In the genomic region with DNA sequence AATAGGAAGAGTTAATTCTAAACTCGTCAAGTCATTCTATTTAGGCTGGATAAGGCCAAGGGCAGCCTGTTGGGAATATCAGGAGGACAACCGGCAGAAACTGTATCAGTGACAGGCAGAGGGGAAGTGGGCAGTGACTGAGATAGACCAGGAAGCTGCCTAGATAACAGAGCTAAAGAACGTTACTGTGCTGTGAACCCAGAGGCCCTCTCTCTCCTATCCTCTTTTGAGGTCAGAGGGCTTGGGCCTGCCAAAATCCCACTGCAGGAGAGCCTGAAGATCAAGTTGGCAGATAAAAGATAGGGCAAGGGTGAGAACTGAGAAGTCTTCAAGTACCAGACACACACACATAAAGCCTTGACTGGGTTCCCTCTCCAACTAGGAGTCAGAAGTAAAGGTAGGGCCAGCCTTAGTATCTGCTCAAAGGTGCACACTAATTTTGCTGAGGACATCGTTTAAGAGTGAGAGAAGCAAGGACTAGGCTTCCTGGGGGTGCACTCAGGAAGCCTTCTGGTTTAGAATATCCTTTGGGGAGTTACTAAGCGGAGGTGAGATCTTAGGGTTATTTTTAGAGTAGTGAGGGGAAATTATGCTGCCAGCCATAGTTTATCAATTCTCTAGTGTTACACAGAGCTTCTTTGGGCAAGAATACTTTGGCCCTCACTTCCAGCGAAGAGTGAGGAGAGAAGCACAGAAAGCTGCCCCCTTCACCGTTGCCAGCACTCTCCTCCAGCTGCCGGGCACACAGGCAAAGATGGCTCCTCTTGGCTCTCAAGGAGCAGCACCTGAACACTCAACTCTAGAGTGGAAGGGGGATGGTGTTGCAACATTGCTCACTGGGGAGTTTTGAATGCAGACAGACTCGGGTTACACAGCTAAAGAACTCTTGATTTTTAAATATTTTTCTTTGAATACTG, we compare ENCODE assay signal across 1 cellular context.
TF ChIP-seq lines count a peak whose summit lies in the region.

No MANE protein-coding gene starts in this region.

TF ChIP-seq in GM12878, 131 proteins besides CTCF, POLR2A, EP300 and RAD21 (continued from another document):
- TF ChIP-seq, protein P1, sequence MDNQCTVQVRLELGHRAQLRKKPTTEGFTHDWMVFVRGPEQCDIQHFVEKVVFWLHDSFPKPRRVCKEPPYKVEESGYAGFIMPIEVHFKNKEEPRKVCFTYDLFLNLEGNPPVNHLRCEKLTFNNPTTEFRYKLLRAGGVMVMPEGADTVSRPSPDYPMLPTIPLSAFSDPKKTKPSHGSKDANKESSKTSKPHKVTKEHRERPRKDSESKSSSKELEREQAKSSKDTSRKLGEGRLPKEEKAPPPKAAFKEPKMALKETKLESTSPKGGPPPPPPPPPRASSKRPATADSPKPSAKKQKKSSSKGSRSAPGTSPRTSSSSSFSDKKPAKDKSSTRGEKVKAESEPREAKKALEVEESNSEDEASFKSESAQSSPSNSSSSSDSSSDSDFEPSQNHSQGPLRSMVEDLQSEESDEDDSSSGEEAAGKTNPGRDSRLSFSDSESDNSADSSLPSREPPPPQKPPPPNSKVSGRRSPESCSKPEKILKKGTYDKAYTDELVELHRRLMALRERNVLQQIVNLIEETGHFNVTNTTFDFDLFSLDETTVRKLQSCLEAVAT (IDR thresholded peaks at IDR 0.05): no peak
- TF ChIP-seq HDAC6 (IDR thresholded peaks at IDR 0.05; ENCODE audit: unreplicated experiment): no peak
- TF ChIP-seq SIN3A (IDR thresholded peaks at IDR 0.05; ENCODE audit: low read depth, low read length): no peak
- no peak for TF ChIP-seq TCF3 (IDR thresholded peaks at IDR 0.05; ENCODE audit: borderline replicate concordance, insufficient read depth, low read depth, low read length)
- TF ChIP-seq ZNF384 (IDR thresholded peaks at IDR 0.05; ENCODE audit: borderline replicate concordance, low read depth, low read length): no peak
- no peak for TF ChIP-seq TCF7 (IDR thresholded peaks at IDR 0.05; ENCODE audit: borderline replicate concordance)
